ENCODE assay signal across 9 cellular contexts in the genomic region with DNA sequence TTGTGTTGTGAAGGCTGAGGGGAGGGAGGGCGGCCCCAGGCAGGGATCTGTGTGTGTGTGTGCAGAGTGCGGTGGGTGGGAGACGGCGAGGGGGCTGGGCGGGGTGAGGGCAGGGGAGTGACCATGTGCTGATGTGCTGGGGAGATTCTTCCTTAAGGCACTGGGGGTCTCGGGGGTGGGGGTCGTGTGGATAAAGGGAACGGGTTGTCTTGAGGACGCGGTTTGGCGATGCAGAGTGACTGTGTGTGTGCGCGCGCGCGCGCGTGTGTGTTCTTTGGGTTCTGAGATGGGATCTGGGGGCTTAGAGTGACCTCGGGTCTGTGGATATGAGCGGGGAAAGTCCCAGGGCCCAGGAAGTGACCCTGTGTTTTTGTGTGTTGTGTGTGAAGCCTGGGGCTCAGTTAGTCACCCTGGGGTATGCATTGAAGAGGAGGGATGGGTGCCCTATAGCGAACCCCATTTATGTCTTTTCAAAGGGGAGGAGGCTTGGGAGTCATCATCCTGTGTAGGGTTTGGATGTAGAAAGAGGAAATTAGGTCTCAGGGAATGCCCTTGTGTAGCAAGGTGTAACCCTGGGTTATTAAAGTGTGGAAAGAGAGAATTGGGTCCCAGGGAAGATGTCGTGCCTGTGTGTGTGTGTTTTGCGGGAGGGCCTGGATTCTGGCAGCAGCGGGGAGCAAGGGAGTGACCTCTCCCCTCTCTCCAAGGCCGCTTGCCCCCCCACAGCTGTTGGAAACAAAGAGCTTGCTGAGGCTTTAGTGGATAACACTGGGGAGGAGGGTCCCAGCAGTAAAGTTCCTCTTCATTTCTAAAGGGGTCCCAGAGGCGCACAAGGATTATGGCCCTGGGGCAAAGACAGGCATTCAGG. TPM values are rescaled to one million over a fixed set of nuclear protein-coding genes. Genes with fewer than 3 reads are reported as not detected.
DNase-seq lines count a peak whose midpoint lies in the region; ATAC-seq, FAIRE-seq and TF ChIP-seq lines count a peak whose summit lies in the region.
"Had no signal": no experiment of that assay in that cellular context is flagged by ENCODE, and none has a peak within 500 bp of the region (broad histone marks: within the 10 kb centered on the region; RNA-seq: fewer than 3 reads in every experiment).

No MANE protein-coding gene starts in this region.

- H3K27me3 ChIP-seq in adipocyte (replicated peaks; ENCODE audit: control insufficient read depth, insufficient read depth, low read length) (no peaks in the 10 kb centered on the region), keratinocyte (ENCODE audit: control insufficient read depth, extremely low read depth, insufficient read depth, low read length) (no peaks in the 10 kb centered on the region), thyroid gland (no peaks in the 10 kb centered on the region)

- peak overlapping the region; percentile 51 for H3K4me2 ChIP-seq in keratinocyte (ENCODE audit: control insufficient read depth, extremely low read depth, insufficient read depth, low read depth, low read length)

- no peak overlapping the region for H2AFZ ChIP-seq in keratinocyte (ENCODE audit: control insufficient read depth, low read length)

- TF ChIP-seq CTCF in keratinocyte (optimal IDR thresholded peaks at IDR 0.05 in 1 of 3, IDR thresholded peaks at IDR 0.05 in 1 of 3, conservative IDR thresholded peaks at IDR 0.05 in 1 of 3; ENCODE audit: extremely low read depth in 1 of 3, insufficient read depth in 2 of 3, low read length in 3 of 3) (no peak), thyroid gland (IDR thresholded peaks at IDR 0.05) (no peak)

- no peaks in the 10 kb centered on the region for H3K9me3 ChIP-seq in adipocyte (ENCODE audit: control insufficient read depth, low read length)
- no peaks in the 10 kb centered on the region for H3K9me3 ChIP-seq in keratinocyte (ENCODE audit: control insufficient read depth, low read depth, low read length)
- H3K9me3 ChIP-seq in thyroid gland: no peaks in the 10 kb centered on the region

- DNase-seq in activated CD4-positive, alpha-beta T cell treated with anti-CD3 and anti-CD28 coated beads for 48 hours: peak; percentile 8
- no peak for DNase-seq in activated CD4-positive, alpha-beta T cell treated with anti-CD3 and anti-CD28 coated beads, Interleukin-2, amount 50 U/mL, for 4 hours
- no peak for DNase-seq in adipocyte (ENCODE audit: low read depth)
- no peak for DNase-seq in keratinocyte (ENCODE audit: low read depth, low spot score)
- no peak for DNase-seq in thyroid gland
- DNase-seq in SIG-M5 (lab: John Stamatoyannopoulos, UW): no peak
- DNase-seq in SW 1271 (lab: John Stamatoyannopoulos, UW): no peak

- dilution Hi-C loops in keratinocyte (cut with MboI; ENCODE audit: extremely low pct_ligation_motif_present, low sequenced_read_pairs): no loop called here

- H3K9ac ChIP-seq in adipocyte (ENCODE audit: low read length) (no peak overlapping the region), keratinocyte (ENCODE audit: control insufficient read depth, extremely low read depth, insufficient read depth, low read length) (no peak overlapping the region)

- 25 to 30% methylated on average over 25 of the region's 26 CpGs for WGBS in thyroid gland, 2 donors

- no peaks in the 10 kb centered on the region for H3K9me1 ChIP-seq in keratinocyte (ENCODE audit: control insufficient read depth, extremely low read depth, insufficient read depth, low read length)

- TF ChIP-seq POLR2A in thyroid gland (IDR thresholded peaks at IDR 0.05): no peak

- H3K36me3 ChIP-seq in adipocyte (ENCODE audit: control insufficient read depth, insufficient read depth, low read length, severe bottlenecking) (no peaks in the 10 kb centered on the region), keratinocyte (ENCODE audit: control insufficient read depth in 2 of 2, extremely low read depth in 1 of 2, insufficient read depth in 2 of 2, low read length in 2 of 2) (no peaks in the 10 kb centered on the region), thyroid gland (no peaks in the 10 kb centered on the region)

- H4K20me1 ChIP-seq in keratinocyte (ENCODE audit: control insufficient read depth, extremely low read depth, insufficient read depth, low read length): no peaks in the 10 kb centered on the region

- H3K27ac ChIP-seq in keratinocyte (ENCODE audit: control insufficient read depth, insufficient read depth, low read length) (no peak overlapping the region), thyroid gland (no peak overlapping the region)

- intact Hi-C loops in thyroid gland (cut with DNase I): no loop called here

- no peak for FAIRE-seq in keratinocyte (lab: Jason Lieb, UNC)
- FAIRE-seq: G401.6 had no signal

- H3K4me1 ChIP-seq in adipocyte (ENCODE audit: control insufficient read depth, insufficient read depth, low read length) (no peaks in the 10 kb centered on the region), keratinocyte (ENCODE audit: control insufficient read depth, extremely low read depth, insufficient read depth, low read length) (no peaks in the 10 kb centered on the region), thyroid gland (peaks cover 5 to 13% of the 10 kb centered on the region in 2 donors)

- no peaks in the 10 kb centered on the region for H3K79me2 ChIP-seq in keratinocyte (ENCODE audit: control insufficient read depth, insufficient read depth, low read length)

- no peak for ATAC-seq in HG03342 (IDR thresholded peaks at IDR 0.05; ENCODE audit: unreplicated experiment)

- H3K4me3 ChIP-seq in adipocyte (ENCODE audit: low read length) (peak overlapping the region; percentile 83), keratinocyte (ENCODE audit: control insufficient read depth in 2 of 3, extremely low read depth in 1 of 3, insufficient read depth in 2 of 3, low read depth in 1 of 3, low read length in 3 of 3) (peak overlapping the region; percentile 50 to 61 (median 54)), thyroid gland (replicated peaks in 1 of 3) (peak overlapping the region; percentile 62 to 71 (median 65))

RNA-seq across cellular contexts. Expression of a gene that starts 1.4 kb away (rescaled TPM):
- 0.06 TPM in 1 of 3 replicates, not detected in the others for polyA plus RNA-seq in keratinocyte
- polyA plus RNA-seq in keratinocyte (2011; ENCODE audit: low read depth): not detected
- 0.04 TPM in 1 of 2 replicates, not detected in the other for polyA plus RNA-seq in keratinocyte (2011; cell fraction: cytosol; rRNA removed)
- 0.08 and 0.24 TPM in 2 replicates for polyA plus RNA-seq in keratinocyte (2011; cell fraction: nucleus; rRNA removed)
- 0.17 TPM in 1 of 2 replicates, not detected in the other for polyA plus RNA-seq in keratinocyte (2012; ENCODE audit: low replicate concordance)
- polyA minus RNA-seq in keratinocyte: not detected in 3 replicates
- not detected for polyA minus RNA-seq in keratinocyte (2011; cell fraction: cytosol; rRNA and poly(A)+ RNA removed)
- 0.32 TPM in 1 of 2 replicates, not detected in the other for polyA minus RNA-seq in keratinocyte (2011; cell fraction: nucleus; rRNA and poly(A)+ RNA removed)
- 10 to 100 TPM in 1 of 4 donors, 1 to 10 TPM in 3; 2.0 to 10.4 (median 4.8) TPM for total RNA-seq in thyroid gland

RNA-seq across cellular contexts. Expression of a gene that starts 47.4 kb away (rescaled TPM):
- polyA plus RNA-seq in keratinocyte: 23.3 to 66.2 TPM (median 50.7 TPM) in 3 replicates
- 11.4 TPM for polyA plus RNA-seq in keratinocyte (2011; ENCODE audit: low read depth)
- polyA plus RNA-seq in keratinocyte (2011; cell fraction: cytosol; rRNA removed): 41.4 and 49.1 TPM in 2 replicates
- 24.3 and 30.9 TPM in 2 replicates for polyA plus RNA-seq in keratinocyte (2011; cell fraction: nucleus; rRNA removed)
- polyA plus RNA-seq in keratinocyte (2012; ENCODE audit: low replicate concordance): 19.7 and 52.1 TPM in 2 replicates
- polyA minus RNA-seq in keratinocyte: 10.5 to 28.8 TPM (median 22.3 TPM) in 3 replicates
- 42.0 TPM for polyA minus RNA-seq in keratinocyte (2011; cell fraction: cytosol; rRNA and poly(A)+ RNA removed)
- polyA minus RNA-seq in keratinocyte (2011; cell fraction: nucleus; rRNA and poly(A)+ RNA removed): 9.6 and 15.5 TPM in 2 replicates
- 10 to 100 TPM; 39.2 to 48.2 (median 44.3) TPM for total RNA-seq in thyroid gland
